In the genomic region with DNA sequence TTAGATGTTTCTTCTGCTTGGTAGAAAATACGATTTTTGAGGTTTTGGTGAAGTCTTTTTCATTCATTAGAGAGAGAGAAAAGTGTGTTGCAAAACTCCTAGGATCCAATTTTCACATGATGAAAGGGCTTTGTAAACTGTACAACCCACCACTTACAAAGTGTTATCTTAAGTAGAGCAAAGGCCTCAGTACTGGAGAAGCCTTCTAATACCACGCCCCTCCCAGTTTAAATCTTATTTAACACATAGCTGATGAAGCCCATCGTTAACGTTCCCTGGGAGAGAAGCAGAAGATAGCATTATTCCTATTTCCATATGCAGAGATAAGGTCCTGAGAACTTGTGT, we compare ENCODE assay signal across 8 cellular contexts. TPM values are rescaled to one million over a fixed set of nuclear protein-coding genes. Genes with fewer than 3 reads are reported as not detected.
DNase-seq lines count a peak whose midpoint lies in the region; ATAC-seq and TF ChIP-seq lines count a peak whose summit lies in the region.

No MANE protein-coding gene starts in this region.

- peaks cover 9 to 37% (median 26%) of the 10 kb centered on the region in 4 donors for H3K4me1 ChIP-seq in stomach

- peak overlapping the region; percentile 84 for H3K4me3 Mint-ChIP-seq in activated naive CD8-positive, alpha-beta T cell treated with anti-CD3 and anti-CD28 coated beads, Interleukin-2, amount 50 U/mL, for 24 hours

- TF ChIP-seq CTCF in GM12865 (IDR thresholded peaks at IDR 0.05; ENCODE audit: insufficient read depth, low read depth, low read length, missing control alignments) (no peak), stomach (IDR thresholded peaks at IDR 0.05) (no peak)

- no peaks in the 10 kb centered on the region for H3K27me3 Mint-ChIP-seq in activated naive CD8-positive, alpha-beta T cell treated with anti-CD3 and anti-CD28 coated beads, Interleukin-2, amount 50 U/mL, for 24 hours

- no peaks in the 10 kb centered on the region for H3K9me3 Mint-ChIP-seq in activated naive CD8-positive, alpha-beta T cell treated with anti-CD3 and anti-CD28 coated beads, Interleukin-2, amount 50 U/mL, for 24 hours

- ATAC-seq in HG03066 (IDR thresholded peaks at IDR 0.05; ENCODE audit: low read depth, unreplicated experiment): peak; percentile 19
- no peak for ATAC-seq in activated naive CD8-positive, alpha-beta T cell treated with anti-CD3 and anti-CD28 coated beads, Interleukin-2, amount 50 U/mL, for 24 hours

- H3K27ac Mint-ChIP-seq in activated naive CD8-positive, alpha-beta T cell treated with anti-CD3 and anti-CD28 coated beads, Interleukin-2, amount 50 U/mL, for 24 hours: peak overlapping the region; percentile 78

- intact Hi-C loops in stomach (cut with DNase I; ENCODE audit: low total_unique reads): no loop called here

- 13 to 24% (median 20%) methylated on average over 4 of the region's 4 CpGs for WGBS in stomach, 5 donors

- DNase-seq in GM12865 (ENCODE audit: low read depth) (no peak), stomach (no peak), SHP77 treated with DMSO at 0.1 percent for 48 hours (lab: John Stamatoyannopoulos, UW) (no peak), NCI-H446 treated with DMSO at 0.1 percent for 48 hours (lab: John Stamatoyannopoulos, UW) (no peak)
- DNase-seq in activated naive CD8-positive, alpha-beta T cell treated with anti-CD3 and anti-CD28 coated beads, Interleukin-2, amount 50 U/mL, for 24 hours: no peak
- DNase-seq in stimulated activated CD4-positive, alpha-beta T cell treated with anti-CD3 and anti-CD28 coated beads, Interleukin-4, amount 100 ng/mL, for 4 hours: no peak

- TF ChIP-seq POLR2A in stomach (IDR thresholded peaks at IDR 0.05): no peak

- H3K36me3 Mint-ChIP-seq in activated naive CD8-positive, alpha-beta T cell treated with anti-CD3 and anti-CD28 coated beads, Interleukin-2, amount 50 U/mL, for 24 hours (ENCODE audit: low read depth): peaks cover 2% of the 10 kb centered on the region

- H3K36me3 ChIP-seq in stomach: no peaks in the 10 kb centered on the region

- peak overlapping the region; percentile 63 for H3K4me3 ChIP-seq in GM12865 (ENCODE audit: low read depth, low read length)
- peak overlapping the region; percentile 49 for H3K4me3 ChIP-seq in iPS-18c (ENCODE audit: insufficient read depth, low read depth, low read length)
- peak overlapping the region; percentile 55 to 73 (median 63) for H3K4me3 ChIP-seq in stomach

- no peak for TF ChIP-seq EP300 in stomach (IDR thresholded peaks at IDR 0.05)

- H3K9me3 ChIP-seq in iPS-18c (ENCODE audit: control insufficient read depth, insufficient read depth, low read length) (no peaks in the 10 kb centered on the region), stomach (no peaks in the 10 kb centered on the region)

- H3K27me3 ChIP-seq in stomach: no peaks in the 10 kb centered on the region

- H3K4me1 Mint-ChIP-seq in activated naive CD8-positive, alpha-beta T cell treated with anti-CD3 and anti-CD28 coated beads, Interleukin-2, amount 50 U/mL, for 24 hours: peaks cover 33% of the 10 kb centered on the region

- peak overlapping the region; percentile 88 to 94 (median 91) for H3K27ac ChIP-seq in stomach

RNA-seq across cellular contexts. Expression of gene APOLD1, which starts 0.9 kb away (rescaled TPM):
- total RNA-seq in stomach: 100 to 1,000 TPM in 1 of 5 donors, 10 to 100 TPM in 2, 1 to 10 TPM in 1, under 1 TPM in 1; 0.29 to 119 (median 21.0) TPM
- polyA plus RNA-seq in stomach: 1 to 10 TPM; 1.9 to 5.4 (median 4.4) TPM

RNA-seq across cellular contexts. Expression of gene DDX47, which starts 26.8 kb away (rescaled TPM):
- total RNA-seq in stomach: 100 to 1,000 TPM in 1 of 5 donors, 10 to 100 TPM in 3, 1 to 10 TPM in 1; 9.6 to 108 (median 21.4) TPM
- polyA plus RNA-seq in stomach: 10 to 100 TPM; 31.0 to 37.9 (median 32.6) TPM
